In the genomic region with DNA sequence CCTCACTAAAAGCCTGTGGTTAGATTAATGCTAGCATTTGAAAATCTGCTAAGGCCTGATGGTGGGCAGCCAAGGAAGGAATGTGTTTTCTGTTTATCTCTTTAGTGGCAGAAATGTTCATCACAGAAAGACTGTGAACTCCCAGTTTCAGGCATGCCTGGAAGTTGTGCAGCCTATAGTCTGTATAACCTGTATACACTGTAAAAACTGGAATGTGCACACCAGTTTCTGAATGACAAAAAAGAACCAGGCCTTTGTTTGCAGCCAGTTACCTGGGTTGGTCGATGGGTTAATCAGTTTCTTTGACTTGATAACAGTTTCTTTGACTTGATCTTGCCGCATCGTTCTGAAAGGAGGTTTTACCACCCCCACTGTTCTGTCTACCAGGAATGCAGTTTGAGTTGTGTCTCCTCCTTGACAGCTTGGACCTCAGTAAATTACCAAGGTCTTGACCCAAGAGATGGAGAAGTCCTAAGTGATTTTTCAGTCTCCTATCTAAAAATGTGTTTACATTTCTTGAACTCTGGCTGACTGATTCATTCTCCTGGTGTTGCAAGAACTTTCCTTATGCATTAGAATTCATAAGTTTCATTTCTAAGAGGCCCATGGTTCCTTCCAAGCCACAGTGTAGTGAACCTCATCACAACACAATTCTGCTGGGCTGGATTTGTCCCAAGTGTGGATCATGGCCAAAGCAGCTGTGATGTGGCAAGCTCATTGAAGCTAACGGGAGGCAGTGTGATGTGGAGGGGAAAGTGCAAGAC, we compare ENCODE assay signal across 11 cellular contexts.
DNase-seq lines count a peak whose midpoint lies in the region; ATAC-seq, FAIRE-seq and TF ChIP-seq lines count a peak whose summit lies in the region.
"Had no signal": no experiment of that assay in that cellular context is flagged by ENCODE, and none has a peak within 500 bp of the region (broad histone marks: within the 10 kb centered on the region; RNA-seq: fewer than 3 reads in every experiment).

No MANE protein-coding gene starts in this region.

- no peak overlapping the region for H3K27ac ChIP-seq in HepG2 (ENCODE audit: extremely low read length, insufficient read depth, low read length)
- no peak overlapping the region for H3K27ac ChIP-seq in suprapubic skin

- TF ChIP-seq POLR2A in HepG2 (IDR thresholded peaks at IDR 0.05; ENCODE audit: insufficient read depth in 1 of 2, low read depth in 2 of 2, low read length in 2 of 2) (no peak), suprapubic skin (IDR thresholded peaks at IDR 0.05) (no peak)

- H3K4me1 Mint-ChIP-seq in naive thymus-derived CD8-positive, alpha-beta T cell, result no peaks in the 10 kb centered on the region

- TF ChIP-seq CTCF in HFF-Myc (IDR thresholded peaks at IDR 0.05; ENCODE audit: low read depth, low read length, missing control alignments) (no peak), choroid plexus epithelial cell (conservative IDR thresholded peaks at IDR 0.05; ENCODE audit: low read depth, low read length) (peak; percentile 38), HepG2 (CRISPR knock-in tag; IDR thresholded peaks at IDR 0.05) (no peak), suprapubic skin (IDR thresholded peaks at IDR 0.05) (no peak)

- H3K9me3 Mint-ChIP-seq in naive thymus-derived CD8-positive, alpha-beta T cell, result no peaks in the 10 kb centered on the region

- H3K36me3 ChIP-seq in HepG2 (replicated peaks in 1 of 2; ENCODE audit: control insufficient read depth in 1 of 2, insufficient read depth in 2 of 2, low read length in 2 of 2) (no peaks in the 10 kb centered on the region), suprapubic skin (no peaks in the 10 kb centered on the region)
- H3K36me3 ChIP-seq: HAP-1 had no signal

- CTCF ChIA-PET in HepG2 (lab: Yijun Ruan, JAX; ENCODE audit: low intra/inter-chr PET ratio, low total read pairs), result no interaction called here

- H3K36me3 Mint-ChIP-seq in naive thymus-derived CD8-positive, alpha-beta T cell, result no peaks in the 10 kb centered on the region

- H3K9me3 ChIP-seq in HepG2 (ENCODE audit: low read length), result no peaks in the 10 kb centered on the region
- no peaks in the 10 kb centered on the region for H3K9me3 ChIP-seq in suprapubic skin
- H3K9me3 ChIP-seq: HAP-1 had no signal

- no peak for TF ChIP-seq RAD21 in HepG2 (CRISPR knock-in tag; IDR thresholded peaks at IDR 0.05)

- in situ Hi-C loops in HepG2 (cut with HindIII; ENCODE audit: extremely low pct_ligation_motif_present, low pct_unique_long_range_greater_than_20kb), result no loop called here

- H4K20me1 ChIP-seq in HepG2 (ENCODE audit: insufficient read depth, low read length), result no peaks in the 10 kb centered on the region

- no peaks in the 10 kb centered on the region for H3K27me3 Mint-ChIP-seq in naive thymus-derived CD8-positive, alpha-beta T cell

- no peak for TF ChIP-seq EP300 in HepG2 (IDR thresholded peaks at IDR 0.05; ENCODE audit: low read depth in 2 of 2, low read length in 2 of 2)
- no peak for TF ChIP-seq EP300 in HepG2 (CRISPR knock-in tag; IDR thresholded peaks at IDR 0.05; ENCODE audit: borderline replicate concordance)
- TF ChIP-seq EP300 in suprapubic skin (IDR thresholded peaks at IDR 0.05), result no peak

- FAIRE-seq in HepG2 (lab: Jason Lieb, UNC), result no peak

- WGBS in HepG2 (ENCODE audit: low lambda C conversion rate), result 4% methylated on average over 4 of the region's 4 CpGs
- WGBS in suprapubic skin, result 44% methylated on average over 4 of the region's 4 CpGs

- no peak overlapping the region for H3K4me2 ChIP-seq in HepG2 (ENCODE audit: low read depth, low read length)

- H3K27me3 ChIP-seq in HepG2 (ENCODE audit: control insufficient read depth in 1 of 2, insufficient read depth in 2 of 2, low read length in 2 of 2), result 0 out of 5 replicates have a peak, but pooled peaks cover 2 to 4% of the 10 kb centered on the region in 2 experiments
- H3K27me3 ChIP-seq in suprapubic skin, result no peaks in the 10 kb centered on the region

- BruUV-seq in HepG2 (replicated peaks; lab: Mats Ljungman, UMichigan), result no TSS peak

- H3K4me3 Mint-ChIP-seq in naive thymus-derived CD8-positive, alpha-beta T cell, result no peak overlapping the region

- ATAC-seq in HepG2 (peak; percentile 38; the same call in 2 of the 3 replicates), HG02678 (IDR thresholded peaks at IDR 0.05; ENCODE audit: unreplicated experiment) (no peak), HG03097 (IDR thresholded peaks at IDR 0.05; ENCODE audit: low FRiP score, unreplicated experiment) (no peak)
- no peak for ATAC-seq in naive thymus-derived CD8-positive, alpha-beta T cell

- H3K4me1 ChIP-seq in HepG2 (ENCODE audit: insufficient read depth, low read length), result peaks cover 10% of the 10 kb centered on the region
- H3K4me1 ChIP-seq in suprapubic skin, result peaks cover 4% of the 10 kb centered on the region
- H3K4me1 ChIP-seq: HAP-1 had no signal

- no peaks in the 10 kb centered on the region for H3K79me2 ChIP-seq in HepG2 (ENCODE audit: insufficient read depth, low read length)

- H2AFZ ChIP-seq in HepG2 (ENCODE audit: low read length), result no peak overlapping the region

- peak; percentile 94 for DNase-seq in HFF-Myc (ENCODE audit: extremely low read depth, low read depth)
- DNase-seq in choroid plexus epithelial cell (ENCODE audit: low read depth), result peak; percentile 99
- DNase-seq in HepG2 (ENCODE audit: low spot score), result no peak
- DNase-seq in suprapubic skin (ENCODE audit: low spot score in 2 of 2), result peak; percentile 78 to 83
- DNase-seq in naive thymus-derived CD8-positive, alpha-beta T cell, result no peak
- no peak for DNase-seq in activated T-cell treated with anti-CD3 and anti-CD28 coated beads, Interleukin-2, amount 50 U/mL, for 1 hour
- DNase-seq: Kasumi-1; stimulated activated CD4-positive, alpha-beta T cell treated with anti-CD3 and anti-CD28 coated beads, Interleukin-15, amount 100 ng/mL, for 24 hours had no signal

- H3K27ac Mint-ChIP-seq in naive thymus-derived CD8-positive, alpha-beta T cell, result no peak overlapping the region

- H3K9ac ChIP-seq in HepG2 (ENCODE audit: insufficient read depth, low read depth, low read length), result no peak overlapping the region

- POLR2A ChIA-PET in HepG2 (lab: Yijun Ruan, JAX), result no interaction called here
- POLR2A ChIA-PET in naive thymus-derived CD8-positive, alpha-beta T cell (lab: Charles Lee), result no interaction called here

- intact Hi-C loops in HepG2 (cut with micrococcal nuclease; ENCODE audit: unreplicated experiment), result no loop called here

- H3K4me3 ChIP-seq in HFF-Myc (replicated peaks; ENCODE audit: low read depth, low read length) (no peak overlapping the region), choroid plexus epithelial cell (ENCODE audit: low read depth, low read length) (no peak overlapping the region), HepG2 (replicated peaks in 1 of 3; ENCODE audit: insufficient read depth in 1 of 3, low read depth in 2 of 3, low read length in 3 of 3) (no peak overlapping the region), suprapubic skin (no peak overlapping the region)
- H3K4me3 ChIP-seq: HAP-1 had no signal

TF ChIP-seq in HepG2, 621 proteins besides CTCF, POLR2A, EP300 and RAD21 (continues in another document):
- TF ChIP-seq FOSL1 (CRISPR knock-in tag; IDR thresholded peaks at IDR 0.05; ENCODE audit: borderline replicate concordance) (no peak), SNRNP70 (IDR thresholded peaks at IDR 0.05; ENCODE audit: low read depth, low read length) (no peak), PTBP1 (IDR thresholded peaks at IDR 0.05; ENCODE audit: low read depth, low read length, poor library complexity, severe bottlenecking) (no peak), ZFP36L2 (CRISPR knock-in tag; IDR thresholded peaks at IDR 0.05) (no peak), ZNF567 (CRISPR knock-in tag; IDR thresholded peaks at IDR 0.05; ENCODE audit: borderline replicate concordance) (no peak), PRMT3 (CRISPR knock-in tag; IDR thresholded peaks at IDR 0.05; ENCODE audit: borderline replicate concordance, low read depth) (no peak), PCBP2 (optimal IDR thresholded peaks at IDR 0.05; ENCODE audit: low read depth, low read length, poor library complexity, severe bottlenecking) (no peak), THYN1 (CRISPR knock-in tag; IDR thresholded peaks at IDR 0.05; ENCODE audit: borderline replicate concordance, low read depth) (no peak)
- TF ChIP-seq, protein P1, sequence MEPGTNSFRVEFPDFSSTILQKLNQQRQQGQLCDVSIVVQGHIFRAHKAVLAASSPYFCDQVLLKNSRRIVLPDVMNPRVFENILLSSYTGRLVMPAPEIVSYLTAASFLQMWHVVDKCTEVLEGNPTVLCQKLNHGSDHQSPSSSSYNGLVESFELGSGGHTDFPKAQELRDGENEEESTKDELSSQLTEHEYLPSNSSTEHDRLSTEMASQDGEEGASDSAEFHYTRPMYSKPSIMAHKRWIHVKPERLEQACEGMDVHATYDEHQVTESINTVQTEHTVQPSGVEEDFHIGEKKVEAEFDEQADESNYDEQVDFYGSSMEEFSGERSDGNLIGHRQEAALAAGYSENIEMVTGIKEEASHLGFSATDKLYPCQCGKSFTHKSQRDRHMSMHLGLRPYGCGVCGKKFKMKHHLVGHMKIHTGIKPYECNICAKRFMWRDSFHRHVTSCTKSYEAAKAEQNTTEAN (CRISPR knock-in tag; conservative IDR thresholded peaks at IDR 0.05), result no peak
- TF ChIP-seq, protein P2, sequence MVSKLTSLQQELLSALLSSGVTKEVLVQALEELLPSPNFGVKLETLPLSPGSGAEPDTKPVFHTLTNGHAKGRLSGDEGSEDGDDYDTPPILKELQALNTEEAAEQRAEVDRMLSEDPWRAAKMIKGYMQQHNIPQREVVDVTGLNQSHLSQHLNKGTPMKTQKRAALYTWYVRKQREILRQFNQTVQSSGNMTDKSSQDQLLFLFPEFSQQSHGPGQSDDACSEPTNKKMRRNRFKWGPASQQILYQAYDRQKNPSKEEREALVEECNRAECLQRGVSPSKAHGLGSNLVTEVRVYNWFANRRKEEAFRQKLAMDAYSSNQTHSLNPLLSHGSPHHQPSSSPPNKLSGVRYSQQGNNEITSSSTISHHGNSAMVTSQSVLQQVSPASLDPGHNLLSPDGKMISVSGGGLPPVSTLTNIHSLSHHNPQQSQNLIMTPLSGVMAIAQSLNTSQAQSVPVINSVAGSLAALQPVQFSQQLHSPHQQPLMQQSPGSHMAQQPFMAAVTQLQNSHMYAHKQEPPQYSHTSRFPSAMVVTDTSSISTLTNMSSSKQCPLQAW (CRISPR knock-in tag; IDR thresholded peaks at IDR 0.05), result no peak
- TF ChIP-seq, protein P3, sequence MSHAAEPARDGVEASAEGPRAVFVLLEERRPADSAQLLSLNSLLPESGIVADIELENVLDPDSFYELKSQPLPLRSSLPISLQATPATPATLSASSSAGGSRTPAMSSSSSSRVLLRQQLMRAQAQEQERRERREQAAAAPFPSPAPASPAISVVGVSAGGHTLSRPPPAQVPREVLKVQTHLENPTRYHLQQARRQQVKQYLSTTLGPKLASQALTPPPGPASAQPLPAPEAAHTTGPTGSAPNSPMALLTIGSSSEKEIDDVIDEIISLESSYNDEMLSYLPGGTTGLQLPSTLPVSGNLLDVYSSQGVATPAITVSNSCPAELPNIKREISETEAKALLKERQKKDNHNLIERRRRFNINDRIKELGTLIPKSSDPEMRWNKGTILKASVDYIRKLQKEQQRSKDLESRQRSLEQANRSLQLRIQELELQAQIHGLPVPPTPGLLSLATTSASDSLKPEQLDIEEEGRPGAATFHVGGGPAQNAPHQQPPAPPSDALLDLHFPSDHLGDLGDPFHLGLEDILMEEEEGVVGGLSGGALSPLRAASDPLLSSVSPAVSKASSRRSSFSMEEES (CRISPR knock-in tag; IDR thresholded peaks at IDR 0.05), result no peak

Comparison
In these comparisons a context has a peak if more than half of its experiments do, and no peak if none do; other contexts are left out.
1. DNase-seq: peak in HFF-Myc (single experiment), choroid plexus epithelial cell (single experiment) and suprapubic skin (2 of 2); none in HepG2 (single experiment), naive thymus-derived CD8-positive, alpha-beta T cell (0 of 10) and activated T-cell treated with anti-CD3 and anti-CD28 coated beads, Interleukin-2, amount 50 U/mL, for 1 hour (single experiment).